Comparison of ENCODE assay signal across 8 cellular contexts in genomic region chr20:1469925-1470571, GRCh38. TPM values are rescaled to one million over a fixed set of nuclear protein-coding genes. Genes with fewer than 3 reads are reported as not detected.
DNase-seq lines count a peak whose midpoint lies in the region; ATAC-seq and TF ChIP-seq lines count a peak whose summit lies in the region.

No MANE protein-coding gene starts in this region.

- ATAC-seq in HG03175 (IDR thresholded peaks at IDR 0.05; ENCODE audit: unreplicated experiment) (no peak), natural killer cell (no peak)

- H3K27me3 Mint-ChIP-seq in natural killer cell (ENCODE audit: low read depth in 2 of 2) = peaks cover 18 to 24% of the 10 kb centered on the region in 2 donors

- H3K4me2 ChIP-seq in SK-N-SH = peak overlapping the region; percentile 66

- H4K20me1 ChIP-seq in SK-N-SH (ENCODE audit: insufficient read depth) = peaks cover 10% of the 10 kb centered on the region

- peak; percentile 98 for DNase-seq in AG04450 (ENCODE audit: low read depth, low spot score)
- DNase-seq in GM12865 (ENCODE audit: low read depth) = peak; percentile 76
- peak; percentile 75 for DNase-seq in NB4 (ENCODE audit: low read depth)
- peak; percentile 63 for DNase-seq in SK-N-SH
- DNase-seq in epithelial cell of proximal tubule (ENCODE audit: low read depth) = peak; percentile 99
- peak; percentile 85 for DNase-seq in mucosa of gallbladder (ENCODE audit: low spot score)
- DNase-seq in natural killer cell = no peak

- H3K36me3 Mint-ChIP-seq in natural killer cell = no peaks in the 10 kb centered on the region

- H2AFZ ChIP-seq in SK-N-SH (ENCODE audit: low read depth) = peak overlapping the region; percentile 77

- TF ChIP-seq POLR2A in NB4 (IDR thresholded peaks at IDR 0.05; ENCODE audit: extremely low read depth, insufficient read length) = no peak

- peaks cover 20 to 24% of the 10 kb centered on the region in 2 donors for H3K4me1 Mint-ChIP-seq in natural killer cell

- no peaks in the 10 kb centered on the region for H3K9me3 Mint-ChIP-seq in natural killer cell

- peak; percentile 77 for TF ChIP-seq RAD21 in SK-N-SH (IDR thresholded peaks at IDR 0.05; ENCODE audit: low read length)

- POLR2A ChIA-PET in AG04450 (lab: Yijun Ruan, JAX) = interaction anchor here (0.7 kb wide), 1 partner anchor 137 kb away, joined by 3 read pairs; no protein-coding TSS in a partner anchor
- POLR2A ChIA-PET in SK-N-SH (lab: Yijun Ruan, JAX) = no interaction called here

- peak overlapping the region; percentile 92 for H3K27ac ChIP-seq in AG04450 (ENCODE audit: low read depth, low read length)
- H3K27ac ChIP-seq in SK-N-SH (ENCODE audit: low read depth in 2 of 2, low read length in 1 of 2) = peak overlapping the region in 1 of 2 experiments; percentile 68; a peak in 2 of 4 replicates

- H3K27me3 ChIP-seq in AG04450 (ENCODE audit: control insufficient read depth, insufficient read depth, low read length) = peaks cover 4% of the 10 kb centered on the region
- no peaks in the 10 kb centered on the region for H3K27me3 ChIP-seq in SK-N-SH (ENCODE audit: insufficient read depth)

- 25% methylated on average over 11 of the region's 11 CpGs for WGBS in SK-N-SH (ENCODE audit: low lambda C conversion rate)

- TF ChIP-seq CTCF in AG04450 (IDR thresholded peaks at IDR 0.05; ENCODE audit: low read depth, low read length) (peak; percentile 85), GM12865 (IDR thresholded peaks at IDR 0.05; ENCODE audit: insufficient read depth, low read depth, low read length, missing control alignments) (peak; percentile 70), NB4 (IDR thresholded peaks at IDR 0.05; ENCODE audit: low read depth, low read length) (peak; percentile 74), SK-N-SH (IDR thresholded peaks at IDR 0.05) (peak; percentile 95), epithelial cell of proximal tubule (conservative IDR thresholded peaks at IDR 0.05; ENCODE audit: low read depth, low read length) (peak; percentile 86), natural killer cell (IDR thresholded peaks at IDR 0.05) (no peak)

- peak in 1 of 2 experiments; percentile 32; a peak in 1 of 4 replicates for TF ChIP-seq EP300 in SK-N-SH (IDR thresholded peaks at IDR 0.05; ENCODE audit: borderline replicate concordance in 1 of 2, low read depth in 1 of 2, low read length in 1 of 2)

- CTCF ChIA-PET in AG04450 (lab: Charles Lee) (interaction anchor here (1.2 to 5.4 kb wide), 4 partner anchors 20 to 157 kb away, joined by 3 to 50 read pairs (median 5); no protein-coding TSS in a partner anchor), SK-N-SH (lab: Yijun Ruan, JAX) (interaction anchor here (1.0 to 4.8 kb wide), 4 partner anchors 21 to 157 kb away, joined by 3 to 31 read pairs (median 8); no protein-coding TSS in a partner anchor)

- intact Hi-C loops in natural killer cell (cut with micrococcal nuclease) = no loop called here

- no peaks in the 10 kb centered on the region; the same call in 1 of the 2 replicates for H3K9me3 ChIP-seq in AG04450 (ENCODE audit: control insufficient read depth, insufficient read depth, low read length)
- no peaks in the 10 kb centered on the region for H3K9me3 ChIP-seq in SK-N-SH

- peaks cover 13% of the 10 kb centered on the region; the same call in 1 of the 2 replicates for H3K79me2 ChIP-seq in SK-N-SH (ENCODE audit: insufficient read depth)

- H3K9me2 ChIP-seq in SK-N-SH = no peaks in the 10 kb centered on the region

- H3K27ac Mint-ChIP-seq in natural killer cell = no peak overlapping the region

- H3K4me1 ChIP-seq in SK-N-SH (ENCODE audit: control insufficient read depth in 1 of 2, insufficient read depth in 2 of 2, low read depth in 1 of 2, low read length in 1 of 2) = peaks cover 12 to 15% of the 10 kb centered on the region in 2 experiments; a peak in 1 of 4 replicates

- peak overlapping the region; percentile 17; the same call in 1 of the 2 replicates for H3K9ac ChIP-seq in SK-N-SH

- no peaks in the 10 kb centered on the region for H3K36me3 ChIP-seq in SK-N-SH (replicated peaks in 1 of 2; ENCODE audit: control insufficient read depth in 1 of 2, insufficient read depth in 2 of 2, low read length in 1 of 2)

- no peak overlapping the region for H3K4me3 ChIP-seq in AG04450 (ENCODE audit: low read depth, low read length)
- no peak overlapping the region for H3K4me3 ChIP-seq in GM12865 (ENCODE audit: low read depth, low read length)
- no peak overlapping the region for H3K4me3 ChIP-seq in NB4 (ENCODE audit: low read depth, low read length)
- H3K4me3 ChIP-seq in SK-N-SH (ENCODE audit: low read depth in 2 of 2, low read length in 1 of 2) = no peak overlapping the region; a peak in 1 of 4 replicates
- H3K4me3 ChIP-seq in epithelial cell of proximal tubule (ENCODE audit: low read depth, low read length) = no peak overlapping the region

- H3F3A ChIP-seq in SK-N-SH (replicated peaks; ENCODE audit: insufficient read depth) = peaks cover 5% of the 10 kb centered on the region

- no peak overlapping the region for H3K4me3 Mint-ChIP-seq in natural killer cell

TF ChIP-seq in SK-N-SH, 30 proteins besides CTCF, POLR2A, EP300 and RAD21:
- TF ChIP-seq CHD2 (IDR thresholded peaks at IDR 0.05; ENCODE audit: low read length, partially characterized antibody) (no peak), MEF2A (IDR thresholded peaks at IDR 0.05; ENCODE audit: borderline replicate concordance, low read depth) (no peak), NFIC (IDR thresholded peaks at IDR 0.05; ENCODE audit: borderline replicate concordance) (peak; percentile 75), RXRA (IDR thresholded peaks at IDR 0.05; ENCODE audit: borderline replicate concordance, low read depth) (peak; percentile 19; the same call in 1 of the 2 replicates), NRF1 (IDR thresholded peaks at IDR 0.05; ENCODE audit: low read depth, low read length) (no peak), FOSL2 (IDR thresholded peaks at IDR 0.05; ENCODE audit: borderline replicate concordance, low read depth) (peak; percentile 85), JUND (IDR thresholded peaks at IDR 0.05) (peak; percentile 70), SMC3 (IDR thresholded peaks at IDR 0.05; ENCODE audit: low read depth, low read length) (peak; percentile 47), TCF12 (IDR thresholded peaks at IDR 0.05) (peak; percentile 37; the same call in 1 of the 2 replicates), YY1 (IDR thresholded peaks at IDR 0.05; ENCODE audit: low read depth) (peak; percentile 43; the same call in 1 of the 2 replicates)
- TF ChIP-seq, protein P1, sequence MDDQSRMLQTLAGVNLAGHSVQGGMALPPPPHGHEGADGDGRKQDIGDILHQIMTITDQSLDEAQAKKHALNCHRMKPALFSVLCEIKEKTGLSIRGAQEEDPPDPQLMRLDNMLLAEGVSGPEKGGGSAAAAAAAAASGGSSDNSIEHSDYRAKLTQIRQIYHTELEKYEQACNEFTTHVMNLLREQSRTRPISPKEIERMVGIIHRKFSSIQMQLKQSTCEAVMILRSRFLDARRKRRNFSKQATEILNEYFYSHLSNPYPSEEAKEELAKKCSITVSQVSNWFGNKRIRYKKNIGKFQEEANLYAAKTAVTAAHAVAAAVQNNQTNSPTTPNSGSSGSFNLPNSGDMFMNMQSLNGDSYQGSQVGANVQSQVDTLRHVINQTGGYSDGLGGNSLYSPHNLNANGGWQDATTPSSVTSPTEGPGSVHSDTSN (IDR thresholded peaks at IDR 0.05) = peak; percentile 43
TF ChIP-seq in SK-N-SH: peak in this region for 8.

RNA-seq across cellular contexts. Expression of gene NSFL1C, which starts 3.4 kb away (rescaled TPM):
- polyA plus RNA-seq in AG04450 (2011; rRNA removed) (23.0 and 23.4 TPM in 2 replicates), SK-N-SH (2012; rRNA removed) (30.6 and 45.9 TPM in 2 replicates)
- 19.3 and 19.5 TPM in 2 replicates for polyA minus RNA-seq in AG04450 (2011; rRNA and poly(A)+ RNA removed)
- polyA plus RNA-seq in SK-N-SH (2012; cell fraction: cytosol; rRNA removed) = 47.4 and 48.2 TPM in 2 replicates
- 54.6 and 60.7 TPM in 2 replicates for polyA plus RNA-seq in SK-N-SH (2012; cell fraction: nucleus; rRNA removed)
- total RNA-seq in epithelial cell of proximal tubule (58.6 and 61.6 TPM in 2 replicates), mucosa of gallbladder (77.5 TPM), natural killer cell (10 to 100 TPM; 53.9 to 69.0 (median 66.2) TPM)

RNA-seq across cellular contexts. Expression of gene SIRPB2, which starts 21.2 kb away (rescaled TPM):
- polyA plus RNA-seq in AG04450 (2011; rRNA removed) (not detected in 2 replicates), SK-N-SH (2012; rRNA removed) (not detected in 2 replicates)
- polyA minus RNA-seq in AG04450 (2011; rRNA and poly(A)+ RNA removed) = not detected in 2 replicates
- polyA plus RNA-seq in SK-N-SH (2012; cell fraction: cytosol; rRNA removed) = not detected in 2 replicates
- not detected in 2 replicates for polyA plus RNA-seq in SK-N-SH (2012; cell fraction: nucleus; rRNA removed)
- total RNA-seq in epithelial cell of proximal tubule (0.29 TPM in 1 of 2 replicates, not detected in the other), mucosa of gallbladder (3.7 TPM), natural killer cell (1 to 10 TPM; 1.1 to 2.2 (median 1.5) TPM)
